Comparison of ENCODE assay signal across 9 cellular contexts in the genomic region with DNA sequence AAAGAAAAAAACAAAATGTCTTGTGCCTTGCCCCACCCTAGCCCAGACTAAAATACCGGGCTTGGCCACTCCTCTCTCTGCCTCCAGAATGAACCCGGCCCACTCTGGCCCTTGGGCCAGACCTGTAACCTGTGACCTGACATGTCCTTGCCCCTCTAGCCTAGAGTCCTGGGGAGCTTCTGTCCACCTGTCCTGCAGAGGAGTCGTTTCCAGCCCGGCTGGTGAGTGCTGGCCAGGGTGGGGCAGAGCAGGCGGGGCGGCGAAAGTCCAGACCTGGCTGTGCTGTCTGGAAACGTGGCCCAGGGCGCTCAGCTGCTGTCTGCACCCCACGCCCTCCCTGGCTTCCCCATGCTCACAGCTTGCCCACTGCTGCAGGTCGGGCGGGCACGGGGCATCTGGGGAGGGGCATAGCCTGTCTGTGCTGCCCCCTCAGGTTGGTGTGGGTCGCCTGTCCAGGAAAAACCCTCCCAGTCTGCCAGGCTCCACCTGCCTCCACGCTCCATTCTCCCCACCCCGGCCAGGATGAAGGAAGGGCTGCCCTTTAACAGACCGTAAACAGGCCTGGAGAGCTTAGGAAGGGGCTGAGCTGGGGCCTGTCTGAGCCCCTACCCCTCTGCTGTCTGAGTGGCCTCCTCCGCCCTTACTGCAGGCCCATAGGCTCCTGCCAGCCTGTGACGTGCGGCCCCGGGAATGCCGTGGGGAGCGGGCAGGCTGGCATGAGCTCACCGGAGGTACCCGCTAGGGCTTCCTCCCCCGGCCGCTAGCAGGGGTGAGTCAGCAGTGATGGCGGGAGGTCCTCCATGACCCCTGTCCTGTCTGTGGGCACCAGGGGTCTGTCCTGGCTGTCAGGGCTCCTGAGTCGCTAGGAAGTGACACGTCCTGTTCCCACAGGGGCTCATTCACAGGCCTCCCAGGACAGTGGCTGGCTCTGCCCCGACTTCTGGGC. TPM values are rescaled to one million over a fixed set of nuclear protein-coding genes. Genes with fewer than 3 reads are reported as not detected.
DNase-seq lines count a peak whose midpoint lies in the region; FAIRE-seq and TF ChIP-seq lines count a peak whose summit lies in the region.
"Had no signal": no experiment of that assay in that cellular context is flagged by ENCODE, and none has a peak within 500 bp of the region (broad histone marks: within the 10 kb centered on the region; RNA-seq: fewer than 3 reads in every experiment).

No MANE protein-coding gene starts in this region.

- peaks cover 0 to 10% of the 10 kb centered on the region in 2 donors for H3K36me3 Mint-ChIP-seq in CD4-positive, alpha-beta memory T cell

- H3K4me3 ChIP-seq in CD4-positive, alpha-beta memory T cell (ENCODE audit: low read length in 2 of 2), result no peak overlapping the region
- H3K4me3 ChIP-seq in dorsolateral prefrontal cortex (peak overlapping the region in 39 of 59 donors; percentile 7 to 78 (median 68)), mucosa of stomach (ENCODE audit: low read length) (peak overlapping the region; percentile 46)

- H3K9ac ChIP-seq in mucosa of stomach (ENCODE audit: low read length), result peak overlapping the region; percentile 90

- peak overlapping the region in 5 of 8 donors; percentile 59 to 82 (median 70) for H3K4me3 Mint-ChIP-seq in CD4-positive, alpha-beta memory T cell

- no peak for TF ChIP-seq CTCF in dorsolateral prefrontal cortex (IDR thresholded peaks at IDR 0.05 in 54 of 56, conservative IDR thresholded peaks at IDR 0.05 in 2 of 56; ENCODE audit: low read depth in 1 of 56, partially characterized antibody in 56 of 56)

- H3K27me3 ChIP-seq in CD4-positive, alpha-beta memory T cell (ENCODE audit: insufficient read depth, low read length), result no peaks in the 10 kb centered on the region
- H3K27me3 ChIP-seq in dorsolateral prefrontal cortex (peaks cover 0 to 44% (median 25%) of the 10 kb centered on the region in 45 donors), mucosa of stomach (ENCODE audit: control insufficient read depth, insufficient read depth, low read length) (peaks cover 11% of the 10 kb centered on the region)

- CTCF ChIA-PET in CD4-positive, alpha-beta memory T cell (lab: Charles Lee; ENCODE audit: partially characterized antibody), result no interaction called here

- DNase-seq in CD4-positive, alpha-beta memory T cell, result no peak
- DNase-seq in RCC 7860 (ENCODE audit: low spot score) (peak; percentile 97), dorsolateral prefrontal cortex (peak in 4 of 10 donors; percentile 36 to 75 (median 60)), NCI-H345 (lab: John Stamatoyannopoulos, UW) (no peak), NCI-H1436 (lab: John Stamatoyannopoulos, UW) (no peak), HuH-7.5 (ENCODE audit: low spot score) (no peak)
- no peak for DNase-seq in effector CD4-positive, alpha-beta T cell

- FAIRE-seq in RCC 7860 (lab: Jason Lieb, UNC), result peak; percentile 91

- no peak overlapping the region for H3K27ac ChIP-seq in CD4-positive, alpha-beta memory T cell (ENCODE audit: low read depth, low read length)
- H3K27ac ChIP-seq in dorsolateral prefrontal cortex, result peak overlapping the region in 39 of 59 donors; percentile 1 to 78 (median 62)

- peaks cover 0 to 24% (median 8%) of the 10 kb centered on the region in 4 donors for H3K4me1 Mint-ChIP-seq in CD4-positive, alpha-beta memory T cell

- no peaks in the 10 kb centered on the region for H3K9me3 ChIP-seq in CD4-positive, alpha-beta memory T cell (ENCODE audit: control insufficient read depth in 1 of 2, low read length in 2 of 2)
- no peaks in the 10 kb centered on the region for H3K9me3 ChIP-seq in mucosa of stomach (ENCODE audit: control insufficient read depth, low read length)

- peaks cover 0 to under 1% of the 10 kb centered on the region in 2 donors for H3K27me3 Mint-ChIP-seq in CD4-positive, alpha-beta memory T cell
- H3K27me3 Mint-ChIP-seq: memory B cell had no signal

- no peaks in the 10 kb centered on the region for H3K9me3 Mint-ChIP-seq in CD4-positive, alpha-beta memory T cell
- H3K9me3 Mint-ChIP-seq: memory B cell had no signal

- peaks cover 36% of the 10 kb centered on the region for H3K4me1 ChIP-seq in CD4-positive, alpha-beta memory T cell (ENCODE audit: insufficient read depth, low read length)
- H3K4me1 ChIP-seq in mucosa of stomach (ENCODE audit: control insufficient read depth, insufficient read depth, low read length), result peaks cover 72% of the 10 kb centered on the region

- H3K36me3 ChIP-seq in CD4-positive, alpha-beta memory T cell (ENCODE audit: insufficient read depth, low read length), result peaks cover 8% of the 10 kb centered on the region
- peaks cover 26% of the 10 kb centered on the region for H3K36me3 ChIP-seq in mucosa of stomach (ENCODE audit: control insufficient read depth, insufficient read depth, low read length)

- peak overlapping the region in 4 of 7 donors; percentile 7 to 70 (median 26) for H3K27ac Mint-ChIP-seq in CD4-positive, alpha-beta memory T cell
- H3K27ac Mint-ChIP-seq: memory B cell had no signal

- intact Hi-C loops in CD4-positive, alpha-beta memory T cell (cut with micrococcal nuclease), result no loop called here
- intact Hi-C loops in dorsolateral prefrontal cortex (cut with DNase I), result no loop called here

- POLR2A ChIA-PET in CD4-positive, alpha-beta memory T cell (lab: Charles Lee; ENCODE audit: partially characterized antibody), result interaction anchor here (6.6 to 7.2 kb wide), 2 partner anchors 8 to 14 kb away, joined by 67 to 101 read pairs; partner anchors contain the start of genes PNPLA2, POLR2L and TSPAN4

RNA-seq across cellular contexts. Expression of gene CD151, which starts 1.9 kb away (rescaled TPM):
- total RNA-seq in CD4-positive, alpha-beta memory T cell, result 10 to 100 TPM; 20.7 to 23.4 TPM
- 10 to 100 TPM in 1 of 2 donors, 1 to 10 TPM in 1; 9.7 to 24.8 TPM for polyA plus RNA-seq in CD4-positive, alpha-beta memory T cell
- 100 to 1,000 TPM in 1 of 120 experiments, 10 to 100 TPM in 119; 20.0 to 110 (median 44.8) TPM for total RNA-seq in dorsolateral prefrontal cortex

RNA-seq across cellular contexts. Expression of gene CRACR2B, which starts 6.9 kb away (rescaled TPM):
- total RNA-seq in CD4-positive, alpha-beta memory T cell, result under 1 TPM in 1 of 2 experiments, not detected in 1; 0.55 TPM
- polyA plus RNA-seq in CD4-positive, alpha-beta memory T cell, result not detected
- total RNA-seq in dorsolateral prefrontal cortex, result 1 to 10 TPM in 114 of 120 experiments, under 1 TPM in 6; 0.59 to 7.9 (median 2.4) TPM

RNA-seq across cellular contexts. Expression of gene POLR2L, which starts 7.7 kb away (rescaled TPM):
- 10 to 100 TPM; 55.8 to 56.2 TPM for total RNA-seq in CD4-positive, alpha-beta memory T cell
- polyA plus RNA-seq in CD4-positive, alpha-beta memory T cell, result 100 to 1,000 TPM in 1 of 2 donors, 10 to 100 TPM in 1; 83.7 to 108 TPM
- total RNA-seq in dorsolateral prefrontal cortex, result 10 to 100 TPM; 37.4 to 86.4 (median 53.8) TPM

RNA-seq across cellular contexts. Expression of gene TSPAN4, which starts 8.0 kb away (rescaled TPM):
- 1 to 10 TPM; 5.3 to 5.8 TPM for total RNA-seq in CD4-positive, alpha-beta memory T cell
- 1 to 10 TPM; 1.8 to 3.5 TPM for polyA plus RNA-seq in CD4-positive, alpha-beta memory T cell
- total RNA-seq in dorsolateral prefrontal cortex, result 10 to 100 TPM in 76 of 120 experiments, 1 to 10 TPM in 44; 5.9 to 25.0 (median 10.9) TPM

RNA-seq across cellular contexts. Expression of gene PNPLA2, which starts 15.9 kb away (rescaled TPM):
- 100 to 1,000 TPM; 200 to 201 TPM for total RNA-seq in CD4-positive, alpha-beta memory T cell
- 10 to 100 TPM; 12.2 to 35.2 TPM for polyA plus RNA-seq in CD4-positive, alpha-beta memory T cell
- 100 to 1,000 TPM in 4 of 120 experiments, 10 to 100 TPM in 116; 45.8 to 113 (median 69.3) TPM for total RNA-seq in dorsolateral prefrontal cortex

Comparison
In these comparisons a context has a peak if more than half of its experiments do, and no peak if none do; other contexts are left out.
1. H3K4me3 ChIP-seq: peak in dorsolateral prefrontal cortex (39 of 59) and mucosa of stomach (single experiment); none in CD4-positive, alpha-beta memory T cell (0 of 2).